12 cellular contexts compared by ENCODE assay signal in the genomic region with DNA sequence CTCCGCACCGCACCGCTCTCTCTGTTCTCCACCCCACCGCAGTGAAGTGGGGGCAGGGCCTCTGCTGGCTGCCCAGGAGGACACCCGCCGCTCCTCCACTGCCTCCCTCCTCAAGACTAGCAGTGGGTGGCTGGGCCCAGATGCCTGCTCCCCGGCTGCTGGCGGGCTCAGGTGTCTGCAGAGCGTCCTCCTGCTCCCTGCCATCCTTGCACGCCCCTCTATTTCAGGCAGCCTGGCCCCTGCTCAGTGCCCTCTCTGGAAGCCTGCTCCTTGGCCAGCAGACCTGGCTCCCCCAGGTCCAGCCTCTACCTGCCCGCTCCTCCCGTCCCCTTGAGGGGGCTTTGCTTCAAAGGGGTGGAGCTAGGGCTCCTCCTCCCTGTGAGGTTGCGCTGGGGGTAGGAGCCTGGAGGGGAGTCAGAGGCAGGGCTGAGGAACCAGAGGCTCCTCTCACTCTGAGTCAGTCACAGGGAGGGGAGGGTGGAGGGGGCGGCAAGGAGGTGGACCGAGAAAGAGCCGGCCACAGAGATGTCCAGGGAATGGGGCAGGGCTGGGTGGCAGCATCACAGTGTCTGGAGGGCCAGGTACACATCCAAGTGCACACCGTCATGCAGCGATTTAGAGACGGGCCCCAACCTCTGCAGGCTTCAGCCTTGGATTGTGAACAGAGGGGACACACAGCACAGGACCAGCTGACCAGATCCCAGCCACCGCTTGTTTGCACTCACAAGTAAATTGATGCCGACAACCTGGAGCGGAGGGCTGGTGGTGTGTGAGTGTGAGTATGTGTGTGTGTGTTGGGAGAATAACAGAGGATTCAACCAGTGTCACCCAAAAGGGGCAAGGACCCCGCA. TPM values are rescaled to one million over a fixed set of nuclear protein-coding genes. Genes with fewer than 3 reads are reported as not detected.
DNase-seq lines count a peak whose midpoint lies in the region; ATAC-seq and TF ChIP-seq lines count a peak whose summit lies in the region.
"Had no signal": no experiment of that assay in that cellular context is flagged by ENCODE, and none has a peak within 500 bp of the region (broad histone marks: within the 10 kb centered on the region; RNA-seq: fewer than 3 reads in every experiment).

No MANE protein-coding gene starts in this region.

- intact Hi-C loops in testis (cut with DNase I; ENCODE audit: low total_unique reads) = no loop called here

- no peak for TF ChIP-seq CTCF in WERI-Rb-1 (IDR thresholded peaks at IDR 0.05; ENCODE audit: low read depth, low read length)
- TF ChIP-seq CTCF in testis (IDR thresholded peaks at IDR 0.05) = no peak

- no peak for ATAC-seq in GM19452 (IDR thresholded peaks at IDR 0.05; ENCODE audit: unreplicated experiment)

- TF ChIP-seq POLR2A in testis (IDR thresholded peaks at IDR 0.05) = no peak

- no peak overlapping the region for H3K27ac ChIP-seq in WERI-Rb-1
- H3K27ac ChIP-seq in testis = peak overlapping the region; percentile 63 to 66
- H3K27ac ChIP-seq: 22Rv1 had no signal

- H3K9me3 ChIP-seq in WERI-Rb-1 (ENCODE audit: severe bottlenecking) (no peaks in the 10 kb centered on the region), testis (no peaks in the 10 kb centered on the region)

- no peaks in the 10 kb centered on the region for H3K36me3 ChIP-seq in WERI-Rb-1
- H3K36me3 ChIP-seq in testis (ENCODE audit: low read depth, missing control alignments) = no peaks in the 10 kb centered on the region

- H3K4me1 ChIP-seq in testis = peaks cover 45% of the 10 kb centered on the region

- H3K27me3 ChIP-seq in WERI-Rb-1 (ENCODE audit: insufficient read depth, low read depth, severe bottlenecking) (no peaks in the 10 kb centered on the region), testis (no peaks in the 10 kb centered on the region)

- 49 to 54% methylated on average over 11 to 23 of the region's 23 CpGs for whole genome bisulfite sequencing in testis, 2 donors

- H3K4me3 ChIP-seq in WERI-Rb-1 (ENCODE audit: low read depth, low read length) (no peak overlapping the region), testis (no peak overlapping the region)

- DNase-seq in NCI-H1417 (lab: John Stamatoyannopoulos, UW) = peak in 2 of 3 experiments; percentile 23 to 37
- no peak for DNase-seq in NCI-H1417 treated with DMSO at 0.1 percent for 48 hours (lab: John Stamatoyannopoulos, UW)
- peak; percentile 8 for DNase-seq in WERI-Rb-1
- DNase-seq in iris pigment epithelial cell (ENCODE audit: low read depth) = peak; percentile 47
- peak; percentile 45 for DNase-seq in testis
- no peak for DNase-seq in activated T-cell treated with anti-CD3 and anti-CD28 coated beads, Interleukin-2, amount 50 U/mL, for 1 hour
- no peak for DNase-seq in NCI-H524 (lab: John Stamatoyannopoulos, UW)
- DNase-seq: midbrain, RPMI8226 had no signal

RNA-seq across cellular contexts. Expression of a gene that starts 9.8 kb away (rescaled TPM):
- 1 to 10 TPM in 1 of 2 donors, under 1 TPM in 1; 0.93 to 1.5 TPM for total RNA-seq in testis
- 0.44 TPM for polyA plus RNA-seq in testis (ENCODE audit: insufficient read depth, low read depth, low replicate concordance)
- total RNA-seq: temporal lobe had no signal

Comparison
In these comparisons a context has a peak if more than half of its experiments do, and no peak if none do; other contexts are left out.
1. DNase-seq: peak in NCI-H1417 (2 of 3), WERI-Rb-1 (single experiment), iris pigment epithelial cell (single experiment) and testis (single experiment); none in NCI-H1417 treated with DMSO at 0.1 percent for 48 hours (single experiment), activated T-cell treated with anti-CD3 and anti-CD28 coated beads, Interleukin-2, amount 50 U/mL, for 1 hour (single experiment) and NCI-H524 (0 of 2).